Comparison of ENCODE assay signal across 11 cellular contexts in genomic region chr2:28397043-28397381, GRCh38. TPM values are rescaled to one million over a fixed set of nuclear protein-coding genes. Genes with fewer than 3 reads are reported as not detected.
DNase-seq lines count a peak whose midpoint lies in the region; ATAC-seq, FAIRE-seq and TF ChIP-seq lines count a peak whose summit lies in the region.
"Had no signal": no experiment of that assay in that cellular context is flagged by ENCODE, and none has a peak within 500 bp of the region (broad histone marks: within the 10 kb centered on the region; RNA-seq: fewer than 3 reads in every experiment).

No MANE protein-coding gene starts in this region.

- peak overlapping the region in 1 of 2 donors; percentile 99 for H3K9ac ChIP-seq in mucosa of rectum (ENCODE audit: low read depth in 1 of 2, low read length in 2 of 2)

- TF ChIP-seq CTCF in heart left ventricle (IDR thresholded peaks at IDR 0.05) = peak in 2 of 12 donors; percentile 3 to 11
- TF ChIP-seq CTCF in pancreas (IDR thresholded peaks at IDR 0.05) = no peak

- intact Hi-C loops in heart left ventricle (cut with DNase I) = loop anchor here (2.0 to 10.0 kb wide), 19 partner anchors 122 to 695 kb away; partner anchors contain the start of gene MRPL33 (in 3 of the 10)
- intact Hi-C loops in left ventricle myocardium superior (cut with micrococcal nuclease) = no loop called here
- intact Hi-C loops in pancreas (cut with DNase I) = no loop called here

- TF ChIP-seq POLR2A in heart left ventricle (IDR thresholded peaks at IDR 0.05) = no peak

- DNase-seq in heart left ventricle (no peak), left ventricle myocardium superior (no peak), pancreas (no peak), NCI-H82 treated with DMSO at 0.1 percent for 48 hours (lab: John Stamatoyannopoulos, UW; ENCODE audit: unreplicated experiment) (no peak), NOMO-1 treated with DMSO at 0.1 percent for 48 hours (lab: John Stamatoyannopoulos, UW; ENCODE audit: unreplicated experiment) (no peak)
- DNase-seq: activated CD8-positive, alpha-beta memory T cell treated with anti-CD3 and anti-CD28 coated beads, Interleukin-2, amount 50 U/mL, for 4 hours had no signal

- no peak for ATAC-seq in heart left ventricle
- ATAC-seq in left ventricle myocardium superior = no peak
- no peak for ATAC-seq in pancreas
- ATAC-seq: GM12878 had no signal

- H3K36me3 ChIP-seq in heart left ventricle (peaks cover 0 to 39% (median 3%) of the 10 kb centered on the region in 9 donors), mucosa of rectum (ENCODE audit: control insufficient read depth in 2 of 2, insufficient read depth in 2 of 2, low read length in 2 of 2) (peaks cover 19 to 21% of the 10 kb centered on the region in 2 donors), urinary bladder (ENCODE audit: insufficient read depth) (no peaks in the 10 kb centered on the region), pancreas (no peaks in the 10 kb centered on the region)

- 32 to 44% (median 32%) methylated on average over 2 of the region's 2 CpGs for WGBS in heart left ventricle, 4 donors
- 12% methylated on average over 2 of the region's 2 CpGs for WGBS in urinary bladder
- WGBS in pancreas, 2 donors = 35 to 37% methylated on average over 2 of the region's 2 CpGs

- H3K27ac ChIP-seq in heart left ventricle (peak overlapping the region in 9 of 12 donors; percentile 26 to 100 (median 65)), cingulate gyrus (ENCODE audit: low read depth, low read length) (peak overlapping the region; percentile 94), mucosa of rectum (ENCODE audit: low read depth in 2 of 2, low read length in 2 of 2) (peak overlapping the region; percentile 56 to 99), urinary bladder (ENCODE audit: low read depth) (peak overlapping the region; percentile 28), pancreas (peak overlapping the region in 2 of 4 donors; percentile 41 to 61)
- H3K27ac ChIP-seq: C4-2B had no signal

- no peak for FAIRE-seq in pancreas (lab: Jason Lieb, UNC)

- no peaks in the 10 kb centered on the region for H3K27me3 ChIP-seq in heart left ventricle
- H3K27me3 ChIP-seq in mucosa of rectum (ENCODE audit: control insufficient read depth in 2 of 2, insufficient read depth in 2 of 2, low read length in 2 of 2) = no peaks in the 10 kb centered on the region
- H3K27me3 ChIP-seq in pancreas = no peaks in the 10 kb centered on the region

- H3K9me3 ChIP-seq in heart left ventricle = no peaks in the 10 kb centered on the region
- H3K9me3 ChIP-seq in mucosa of rectum (ENCODE audit: control insufficient read depth in 2 of 2, low read length in 2 of 2) = no peaks in the 10 kb centered on the region
- no peaks in the 10 kb centered on the region for H3K9me3 ChIP-seq in pancreas

- H3K4me3 ChIP-seq in heart left ventricle (peak overlapping the region in 8 of 12 donors; percentile 5 to 100 (median 36)), mucosa of rectum (ENCODE audit: low read length in 2 of 2) (peak overlapping the region; percentile 72 to 93), urinary bladder (ENCODE audit: low read depth, low read length) (peak overlapping the region; percentile 40), pancreas (peak overlapping the region in 1 of 4 donors; percentile 27)
- H3K4me3 ChIP-seq: GM12878 had no signal

- peaks cover 25 to 63% (median 51%) of the 10 kb centered on the region in 12 donors for H3K4me1 ChIP-seq in heart left ventricle
- peaks cover 14 to 47% of the 10 kb centered on the region in 2 donors for H3K4me1 ChIP-seq in mucosa of rectum (ENCODE audit: control insufficient read depth in 2 of 2, insufficient read depth in 2 of 2, low read length in 2 of 2)
- peaks cover 1% of the 10 kb centered on the region for H3K4me1 ChIP-seq in urinary bladder (ENCODE audit: insufficient read depth)
- peaks cover 0 to 29% (median 19%) of the 10 kb centered on the region in 3 donors for H3K4me1 ChIP-seq in pancreas

RNA-seq across cellular contexts. Expression of gene FOSL2, which starts 4.4 kb away (rescaled TPM):
- 100 to 1,000 TPM in 2 of 9 donors, 10 to 100 TPM in 7; 26.2 to 144 (median 50.2) TPM for total RNA-seq in heart left ventricle
- polyA plus RNA-seq in heart left ventricle = 10 to 100 TPM; 15.2 to 66.2 TPM
- total RNA-seq in left ventricle myocardium superior = 45.7 TPM
- 40.9 TPM for total RNA-seq in urinary bladder
- polyA plus RNA-seq in urinary bladder = 112 TPM
- 10 to 100 TPM; 13.3 to 39.1 (median 27.5) TPM for total RNA-seq in pancreas
- 10 to 100 TPM; 10.0 to 11.9 TPM for polyA plus RNA-seq in pancreas

Comparison
In these comparisons a context has a peak if more than half of its experiments do, and no peak if none do; other contexts are left out.
1. intact Hi-C loops: an anchor here in heart left ventricle (2.0 to 10.0 kb wide); none called in left ventricle myocardium superior and pancreas.